19 cellular contexts compared by ENCODE assay signal in the genomic region with DNA sequence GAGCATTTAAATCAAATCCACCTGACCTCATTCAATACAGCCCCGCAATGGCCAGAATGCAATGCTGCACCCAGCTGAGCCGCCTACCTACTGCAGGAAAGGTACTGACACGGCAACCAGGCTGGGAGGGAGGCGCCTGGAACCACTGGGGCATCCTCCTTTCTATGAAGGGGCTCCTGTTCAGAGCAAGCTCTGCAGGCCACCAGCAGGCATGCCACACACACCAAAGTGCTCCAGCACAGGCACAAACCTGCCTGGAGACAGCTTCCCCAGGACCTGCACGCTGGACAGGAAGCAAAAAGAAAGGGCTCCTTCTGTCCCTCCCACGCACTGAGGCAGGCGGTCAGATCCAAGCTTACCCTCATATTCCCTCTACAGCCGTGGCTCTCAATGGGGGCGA. TPM values are rescaled to one million over a fixed set of nuclear protein-coding genes. Genes with fewer than 3 reads are reported as not detected.
DNase-seq lines count a peak whose midpoint lies in the region; ATAC-seq and TF ChIP-seq lines count a peak whose summit lies in the region.
"Had no signal": no experiment of that assay in that cellular context is flagged by ENCODE, and none has a peak within 500 bp of the region (broad histone marks: within the 10 kb centered on the region; RNA-seq: fewer than 3 reads in every experiment).

No MANE protein-coding gene starts in this region.

- peaks cover 55% of the 10 kb centered on the region for H3K4me1 Mint-ChIP-seq in endodermal cell

- H3K4me1 ChIP-seq in HUES48 (ENCODE audit: control insufficient read depth, insufficient read depth, low read length): peaks cover 30% of the 10 kb centered on the region
- H3K4me1 ChIP-seq in endodermal cell (ENCODE audit: control insufficient read depth, insufficient read depth, low read length): peaks cover 13% of the 10 kb centered on the region
- peaks cover 32 to 37% of the 10 kb centered on the region in 2 experiments for H3K4me1 ChIP-seq in neutrophil (ENCODE audit: control insufficient read depth in 1 of 2, insufficient read depth in 1 of 2, low read depth in 1 of 2, low read length in 1 of 2)

- peak; percentile 16 for DNase-seq in CD1c-positive myeloid dendritic cell (ENCODE audit: extremely low spot score)
- no peak for DNase-seq in endodermal cell
- DNase-seq in GM20000 (ENCODE audit: low spot score): no peak
- no peak for DNase-seq in glomerular visceral epithelial cell (ENCODE audit: extremely low spot score)
- DNase-seq: activated CD8-positive, alpha-beta T cell treated with anti-CD3 and anti-CD28 coated beads for 36 hours; amniotic stem cell; CD8-positive, alpha-beta T cell; DMS53; NCI-H1436 treated with DMSO at 0.1 percent for 48 hours; NCI-H524; occipital lobe; RPMI8226; T1000 had no signal

- H3K9me3 ChIP-seq in HUES48 (ENCODE audit: control insufficient read depth, insufficient read depth, low read length) (no peaks in the 10 kb centered on the region), endodermal cell (ENCODE audit: control insufficient read depth, low read length) (no peaks in the 10 kb centered on the region), neutrophil (no peaks in the 10 kb centered on the region)
- H3K9me3 ChIP-seq: gastroesophageal sphincter had no signal

- H3K27me3 ChIP-seq in HUES48 (ENCODE audit: control insufficient read depth, insufficient read depth, low read length) (no peaks in the 10 kb centered on the region), endodermal cell (ENCODE audit: control insufficient read depth, insufficient read depth, low read length, poor library complexity, severe bottlenecking) (no peaks in the 10 kb centered on the region), neutrophil (no peaks in the 10 kb centered on the region)
- H3K27me3 ChIP-seq: gastroesophageal sphincter had no signal

- no peak overlapping the region for H3K4me3 ChIP-seq in HUES48 (ENCODE audit: low read depth, low read length)
- no peak overlapping the region for H3K4me3 ChIP-seq in endodermal cell (ENCODE audit: low read length)
- no peak overlapping the region for H3K4me3 ChIP-seq in neutrophil (ENCODE audit: low read depth in 1 of 2, low read length in 1 of 2)
- H3K4me3 ChIP-seq: gastroesophageal sphincter had no signal

- TF ChIP-seq CTCF in endodermal cell (conservative IDR thresholded peaks at IDR 0.05) (no peak), neutrophil (IDR thresholded peaks at IDR 0.05) (no peak), GM20000 (IDR thresholded peaks at IDR 0.05; ENCODE audit: extremely low read depth, missing control alignments) (no peak)

- H3K36me3 ChIP-seq in HUES48 (ENCODE audit: control insufficient read depth, insufficient read depth, low read length) (no peaks in the 10 kb centered on the region; the same call in 1 of the 2 replicates), endodermal cell (ENCODE audit: control insufficient read depth, insufficient read depth, low read length) (no peaks in the 10 kb centered on the region), neutrophil (peaks cover 17% of the 10 kb centered on the region)
- H3K36me3 ChIP-seq: gastroesophageal sphincter had no signal

- H3K27ac ChIP-seq in HUES48 (ENCODE audit: low read depth, low read length) (peak overlapping the region; percentile 6), endodermal cell (ENCODE audit: low read depth, low read length) (no peak overlapping the region), neutrophil (peak overlapping the region; percentile 73)

- H3K27me3 Mint-ChIP-seq in endodermal cell (ENCODE audit: insufficient read depth): no peaks in the 10 kb centered on the region
- H3K27me3 Mint-ChIP-seq: activated CD8-positive, alpha-beta T cell treated with anti-CD3 and anti-CD28 coated beads for 36 hours had no signal

- no peak for ATAC-seq in GM21390 (IDR thresholded peaks at IDR 0.05; ENCODE audit: unreplicated experiment)
- ATAC-seq: activated CD4-positive, CD25-positive, alpha-beta regulatory T cell treated with anti-CD3 and anti-CD28 coated beads, Interleukin-2, amount 50 U/mL, for 24 hours; activated CD8-positive, alpha-beta T cell treated with anti-CD3 and anti-CD28 coated beads for 36 hours; CD8-positive, alpha-beta T cell; gastroesophageal sphincter; HCT116 had no signal

- peak overlapping the region; percentile 74 for H3K27ac Mint-ChIP-seq in endodermal cell
- H3K27ac Mint-ChIP-seq: activated CD8-positive, alpha-beta T cell treated with anti-CD3 and anti-CD28 coated beads for 36 hours had no signal

- WGBS in endodermal cell (ENCODE audit: insufficient coverage in 1 of 2, insufficient read length in 1 of 2), 2 experiments: 77 to 90% methylated on average over 6 to 9 of the region's 9 CpGs

- no peaks in the 10 kb centered on the region for H3K9me3 Mint-ChIP-seq in endodermal cell
- H3K9me3 Mint-ChIP-seq: activated CD8-positive, alpha-beta T cell treated with anti-CD3 and anti-CD28 coated beads for 36 hours; CD8-positive, alpha-beta T cell had no signal

- H3K4me3 Mint-ChIP-seq in endodermal cell: no peak overlapping the region
- H3K4me3 Mint-ChIP-seq: activated CD8-positive, alpha-beta T cell treated with anti-CD3 and anti-CD28 coated beads for 36 hours; CD8-positive, alpha-beta T cell had no signal

- H3K36me3 Mint-ChIP-seq in endodermal cell (ENCODE audit: low read depth): peaks cover 3% of the 10 kb centered on the region

- no peak overlapping the region for H3K9ac ChIP-seq in HUES48 (ENCODE audit: low read depth, low read length)
- H3K9ac ChIP-seq in endodermal cell (ENCODE audit: extremely low read depth, low read length, poor library complexity, severe bottlenecking): no peak overlapping the region

RNA-seq across cellular contexts. Expression of a gene that starts 21.2 kb away (rescaled TPM):
- total RNA-seq in endodermal cell: 10 to 100 TPM; 65.0 to 69.5 TPM
- 64.0 TPM for polyA plus RNA-seq in endodermal cell (2013, experiment 1 of 2)
- polyA plus RNA-seq in endodermal cell (2013, experiment 2 of 2): 59.8 TPM

RNA-seq across cellular contexts. Expression of a gene that starts 54.3 kb away (rescaled TPM):
- 10 to 100 TPM; 27.7 to 40.0 TPM for total RNA-seq in endodermal cell
- polyA plus RNA-seq in endodermal cell (2013, experiment 1 of 2): 35.3 TPM
- 36.4 TPM for polyA plus RNA-seq in endodermal cell (2013, experiment 2 of 2)

RNA-seq across cellular contexts. Expression of a gene that starts 54.4 kb away (rescaled TPM):
- total RNA-seq in endodermal cell: 1 to 10 TPM; 5.4 to 7.9 TPM
- polyA plus RNA-seq in endodermal cell (2013, experiment 1 of 2): 7.5 TPM
- polyA plus RNA-seq in endodermal cell (2013, experiment 2 of 2): 8.7 TPM
